10 cellular contexts compared by ENCODE assay signal in genomic region chr12:95622879-95623278, GRCh38.
"Had no signal": no experiment of that assay in that cellular context is flagged by ENCODE, and none has a peak within 500 bp of the region (broad histone marks: within the 10 kb centered on the region; RNA-seq: fewer than 3 reads in every experiment).

No MANE protein-coding gene starts in this region.

- H3K9me3 ChIP-seq: body of pancreas, heart right ventricle, pancreas, transverse colon had no signal

- H3K9me3 Mint-ChIP-seq: activated naive CD4-positive, alpha-beta T cell treated with anti-CD3 and anti-CD28 coated beads, Interleukin-2, amount 50 U/mL, for 72 hours; stimulated activated memory B cell treated with anti-CD40 and anti-IgM and Interleukin-4, amounts not matched to agents 10 μg/mL and 1 μg/mL and 100 μg/mL, for 72 hours had no signal

- H3K4me1 Mint-ChIP-seq: stimulated activated memory B cell treated with anti-CD40 and anti-IgM and Interleukin-4, amounts not matched to agents 10 μg/mL and 1 μg/mL and 100 μg/mL, for 72 hours had no signal

- H3K27ac ChIP-seq: transverse colon had no signal

- ATAC-seq: stimulated activated memory B cell treated with anti-CD40 and anti-IgM and Interleukin-4, amounts not matched to agents 10 μg/mL and 1 μg/mL and 100 μg/mL, for 72 hours had no signal

- FAIRE-seq: frontal cortex, pancreas, TTC549 had no signal

- H3K36me3 Mint-ChIP-seq: activated naive CD4-positive, alpha-beta T cell treated with anti-CD3 and anti-CD28 coated beads, Interleukin-2, amount 50 U/mL, for 72 hours; stimulated activated memory B cell treated with anti-CD40 and anti-IgM and Interleukin-4, amounts not matched to agents 10 μg/mL and 1 μg/mL and 100 μg/mL, for 72 hours had no signal

- H3K36me3 ChIP-seq: heart right ventricle, pancreas, transverse colon had no signal

- H3K27me3 ChIP-seq: body of pancreas, heart right ventricle, pancreas, transverse colon had no signal

- DNase-seq: activated CD4-positive, CD25-positive, alpha-beta regulatory T cell had no signal

- H3K4me3 ChIP-seq: body of pancreas, heart right ventricle, pancreas, transverse colon had no signal

- H3K4me3 Mint-ChIP-seq: stimulated activated memory B cell treated with anti-CD40 and anti-IgM and Interleukin-4, amounts not matched to agents 10 μg/mL and 1 μg/mL and 100 μg/mL, for 72 hours; T-helper 17 cell had no signal

- H3K27ac Mint-ChIP-seq: activated naive CD4-positive, alpha-beta T cell treated with anti-CD3 and anti-CD28 coated beads, Interleukin-2, amount 50 U/mL, for 72 hours; stimulated activated memory B cell treated with anti-CD40 and anti-IgM and Interleukin-4, amounts not matched to agents 10 μg/mL and 1 μg/mL and 100 μg/mL, for 72 hours; T-helper 17 cell had no signal
